In the genomic region with DNA sequence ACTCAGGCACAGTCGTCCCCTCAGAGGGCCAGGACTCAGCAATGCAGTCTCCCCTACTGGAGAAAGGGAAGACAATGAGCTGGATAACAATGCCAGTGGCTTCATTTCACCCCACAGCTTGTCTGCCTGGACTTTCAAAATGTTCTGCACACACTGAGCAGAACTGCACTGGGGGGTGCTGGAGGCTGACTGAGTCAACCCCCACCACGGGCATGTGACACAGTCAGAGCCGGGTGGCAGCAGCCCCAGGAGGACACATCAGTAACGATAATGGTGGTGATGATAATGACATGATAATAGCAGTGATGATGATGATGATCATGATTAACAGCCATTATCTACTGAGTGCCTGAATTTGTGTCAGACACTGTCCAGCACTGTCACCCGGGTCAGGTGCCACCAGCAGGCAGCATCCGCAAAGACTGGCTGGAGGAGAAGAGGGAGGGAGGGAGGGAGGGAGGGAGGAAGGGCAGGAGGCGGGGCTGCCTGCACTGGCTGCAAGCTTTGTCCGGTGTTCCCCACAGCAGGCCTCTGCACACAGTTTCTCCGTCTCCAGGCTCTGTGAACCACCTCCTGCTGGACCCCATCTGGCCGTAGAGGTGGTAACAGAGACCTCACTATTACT, we compare ENCODE assay signal across 1 cellular context.
TF ChIP-seq lines count a peak whose summit lies in the region.

No MANE protein-coding gene starts in this region.

TF ChIP-seq in GM23338, 12 proteins besides CTCF, POLR2A, EP300 and RAD21:
- TF ChIP-seq, protein P1, sequence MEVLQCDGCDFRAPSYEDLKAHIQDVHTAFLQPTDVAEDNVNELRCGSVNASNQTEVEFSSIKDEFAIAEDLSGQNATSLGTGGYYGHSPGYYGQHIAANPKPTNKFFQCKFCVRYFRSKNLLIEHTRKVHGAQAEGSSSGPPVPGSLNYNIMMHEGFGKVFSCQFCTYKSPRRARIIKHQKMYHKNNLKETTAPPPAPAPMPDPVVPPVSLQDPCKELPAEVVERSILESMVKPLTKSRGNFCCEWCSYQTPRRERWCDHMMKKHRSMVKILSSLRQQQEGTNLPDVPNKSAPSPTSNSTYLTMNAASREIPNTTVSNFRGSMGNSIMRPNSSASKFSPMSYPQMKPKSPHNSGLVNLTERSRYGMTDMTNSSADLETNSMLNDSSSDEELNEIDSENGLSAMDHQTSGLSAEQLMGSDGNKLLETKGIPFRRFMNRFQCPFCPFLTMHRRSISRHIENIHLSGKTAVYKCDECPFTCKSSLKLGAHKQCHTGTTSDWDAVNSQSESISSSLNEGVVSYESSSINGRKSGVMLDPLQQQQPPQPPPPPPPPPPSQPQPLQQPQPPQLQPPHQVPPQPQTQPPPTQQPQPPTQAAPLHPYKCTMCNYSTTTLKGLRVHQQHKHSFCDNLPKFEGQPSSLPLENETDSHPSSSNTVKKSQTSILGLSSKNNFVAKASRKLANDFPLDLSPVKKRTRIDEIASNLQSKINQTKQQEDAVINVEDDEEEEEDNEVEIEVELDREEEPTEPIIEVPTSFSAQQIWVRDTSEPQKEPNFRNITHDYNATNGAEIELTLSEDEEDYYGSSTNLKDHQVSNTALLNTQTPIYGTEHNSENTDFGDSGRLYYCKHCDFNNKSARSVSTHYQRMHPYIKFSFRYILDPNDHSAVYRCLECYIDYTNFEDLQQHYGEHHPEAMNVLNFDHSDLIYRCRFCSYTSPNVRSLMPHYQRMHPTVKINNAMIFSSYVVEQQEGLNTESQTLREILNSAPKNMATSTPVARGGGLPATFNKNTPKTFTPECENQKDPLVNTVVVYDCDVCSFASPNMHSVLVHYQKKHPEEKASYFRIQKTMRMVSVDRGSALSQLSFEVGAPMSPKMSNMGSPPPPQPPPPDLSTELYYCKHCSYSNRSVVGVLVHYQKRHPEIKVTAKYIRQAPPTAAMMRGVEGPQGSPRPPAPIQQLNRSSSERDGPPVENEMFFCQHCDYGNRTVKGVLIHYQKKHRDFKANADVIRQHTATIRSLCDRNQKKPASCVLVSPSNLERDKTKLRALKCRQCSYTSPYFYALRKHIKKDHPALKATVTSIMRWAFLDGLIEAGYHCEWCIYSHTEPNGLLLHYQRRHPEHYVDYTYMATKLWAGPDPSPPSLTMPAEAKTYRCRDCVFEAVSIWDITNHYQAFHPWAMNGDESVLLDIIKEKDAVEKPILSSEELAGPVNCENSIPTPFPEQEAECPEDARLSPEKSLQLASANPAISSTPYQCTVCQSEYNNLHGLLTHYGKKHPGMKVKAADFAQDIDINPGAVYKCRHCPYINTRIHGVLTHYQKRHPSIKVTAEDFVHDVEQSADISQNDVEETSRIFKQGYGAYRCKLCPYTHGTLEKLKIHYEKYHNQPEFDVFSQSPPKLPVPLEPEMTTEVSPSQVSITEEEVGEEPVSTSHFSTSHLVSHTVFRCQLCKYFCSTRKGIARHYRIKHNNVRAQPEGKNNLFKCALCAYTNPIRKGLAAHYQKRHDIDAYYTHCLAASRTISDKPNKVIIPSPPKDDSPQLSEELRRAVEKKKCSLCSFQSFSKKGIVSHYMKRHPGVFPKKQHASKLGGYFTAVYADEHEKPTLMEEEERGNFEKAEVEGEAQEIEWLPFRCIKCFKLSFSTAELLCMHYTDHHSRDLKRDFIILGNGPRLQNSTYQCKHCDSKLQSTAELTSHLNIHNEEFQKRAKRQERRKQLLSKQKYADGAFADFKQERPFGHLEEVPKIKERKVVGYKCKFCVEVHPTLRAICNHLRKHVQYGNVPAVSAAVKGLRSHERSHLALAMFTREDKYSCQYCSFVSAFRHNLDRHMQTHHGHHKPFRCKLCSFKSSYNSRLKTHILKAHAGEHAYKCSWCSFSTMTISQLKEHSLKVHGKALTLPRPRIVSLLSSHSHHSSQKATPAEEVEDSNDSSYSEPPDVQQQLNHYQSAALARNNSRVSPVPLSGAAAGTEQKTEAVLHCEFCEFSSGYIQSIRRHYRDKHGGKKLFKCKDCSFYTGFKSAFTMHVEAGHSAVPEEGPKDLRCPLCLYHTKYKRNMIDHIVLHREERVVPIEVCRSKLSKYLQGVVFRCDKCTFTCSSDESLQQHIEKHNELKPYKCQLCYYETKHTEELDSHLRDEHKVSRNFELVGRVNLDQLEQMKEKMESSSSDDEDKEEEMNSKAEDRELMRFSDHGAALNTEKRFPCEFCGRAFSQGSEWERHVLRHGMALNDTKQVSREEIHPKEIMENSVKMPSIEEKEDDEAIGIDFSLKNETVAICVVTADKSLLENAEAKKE (CRISPR knock-in tag; IDR thresholded peaks at IDR 0.05) = no peak
- TF ChIP-seq ZNF114 (CRISPR knock-in tag; IDR thresholded peaks at IDR 0.05) (no peak), EZH2phosphoT487 (IDR thresholded peaks at IDR 0.05; ENCODE audit: unreplicated experiment) (no peak), POLR2AphosphoS5 (IDR thresholded peaks at IDR 0.05; ENCODE audit: low read depth) (no peak)
TF ChIP-seq in GM23338: peak in this region for 0.
